Comparison of ENCODE assay signal across 9 cellular contexts in genomic region chr3:159964166-159964973, GRCh38. TPM values are rescaled to one million over a fixed set of nuclear protein-coding genes. Genes with fewer than 3 reads are reported as not detected.
DNase-seq lines count a peak whose midpoint lies in the region; ATAC-seq and TF ChIP-seq lines count a peak whose summit lies in the region.
"Had no signal": no experiment of that assay in that cellular context is flagged by ENCODE, and none has a peak within 500 bp of the region (broad histone marks: within the 10 kb centered on the region; RNA-seq: fewer than 3 reads in every experiment).

No MANE protein-coding gene starts in this region.

- intact Hi-C loops in Calu3 (cut with micrococcal nuclease; ENCODE audit: unreplicated experiment) = no loop called here

- BruUV-seq in Calu3 (replicated peaks; lab: Mats Ljungman, UMichigan) = no TSS peak

- H3K4me1 Mint-ChIP-seq in Calu3 (ENCODE audit: low read depth, unreplicated experiment) = peaks cover 33% of the 10 kb centered on the region
- H3K4me1 Mint-ChIP-seq: naive B cell had no signal

- ATAC-seq in GM19438 (IDR thresholded peaks at IDR 0.05; ENCODE audit: low read depth, unreplicated experiment) (peak; percentile 100), HG03280 (IDR thresholded peaks at IDR 0.05; ENCODE audit: unreplicated experiment) (peak; percentile 99)

- H3K27ac Mint-ChIP-seq in Calu3 (ENCODE audit: unreplicated experiment) = peak overlapping the region; percentile 86
- H3K27ac Mint-ChIP-seq: naive B cell had no signal

- TF ChIP-seq CTCF in Calu3 (IDR thresholded peaks at IDR 0.05; ENCODE audit: unreplicated experiment) = no peak
- TF ChIP-seq CTCF in choroid plexus epithelial cell (conservative IDR thresholded peaks at IDR 0.05; ENCODE audit: low read depth, low read length) = no peak

- no peak overlapping the region for H3K4me3 ChIP-seq in choroid plexus epithelial cell (ENCODE audit: low read depth, low read length)

- H3K27me3 Mint-ChIP-seq in Calu3 (ENCODE audit: unreplicated experiment) = no peaks in the 10 kb centered on the region

- H3K9me3 Mint-ChIP-seq in Calu3 (ENCODE audit: low read depth, unreplicated experiment) = no peaks in the 10 kb centered on the region

- DNase-seq in Calu3 = no peak
- DNase-seq in choroid plexus epithelial cell (ENCODE audit: low read depth) = peak; percentile 81
- no peak for DNase-seq in stimulated activated naive CD4-positive, alpha-beta T cell (lab: John Stamatoyannopoulos, UW)
- DNase-seq in amygdala (lab: John Stamatoyannopoulos, UW) = no peak
- no peak for DNase-seq in GF-D8 (lab: John Stamatoyannopoulos, UW)
- no peak for DNase-seq in D341Med (ENCODE audit: low spot score)
- DNase-seq: naive B cell had no signal

- CTCF ChIA-PET in Calu3 (lab: Charles Lee) = interaction anchor here (1.0 kb wide), 3 partner anchors 22 to 24 kb away, joined by 3 to 4 read pairs (median 4); partner anchors contain the start of gene IL12A

- H3K36me3 Mint-ChIP-seq in Calu3 (ENCODE audit: insufficient read depth, unreplicated experiment) = peaks cover 10% of the 10 kb centered on the region
- H3K36me3 Mint-ChIP-seq: naive B cell had no signal

- H3K4me3 Mint-ChIP-seq in Calu3 (ENCODE audit: low read depth, unreplicated experiment) = peak overlapping the region; percentile 23
- H3K4me3 Mint-ChIP-seq: naive B cell had no signal

RNA-seq across cellular contexts. Expression of gene IL12A, which starts 24.3 kb away (rescaled TPM):
- 1.0 and 3.6 TPM in 2 replicates for total RNA-seq in Calu3 (2022)
